Comparison of ENCODE assay signal across 1 cellular context in genomic region chr7:101088858-101089529, GRCh38.
TF ChIP-seq lines count a peak whose summit lies in the region.

No MANE protein-coding gene starts in this region.

TF ChIP-seq in GM23338, 12 proteins besides CTCF, POLR2A, EP300 and RAD21:
- TF ChIP-seq NANOG (IDR thresholded peaks at IDR 0.05; ENCODE audit: borderline replicate concordance) (no peak), JUNB (IDR thresholded peaks at IDR 0.05; ENCODE audit: unreplicated experiment) (no peak), ZNF114 (CRISPR knock-in tag; IDR thresholded peaks at IDR 0.05) (no peak), EZH2phosphoT487 (IDR thresholded peaks at IDR 0.05; ENCODE audit: unreplicated experiment) (no peak), ZNF331 (CRISPR knock-in tag; IDR thresholded peaks at IDR 0.05; ENCODE audit: low read depth) (no peak), REST (IDR thresholded peaks at IDR 0.05; ENCODE audit: unreplicated experiment) (no peak), EZH2 (IDR thresholded peaks at IDR 0.05; ENCODE audit: low read depth, unreplicated experiment) (no peak), POLR2AphosphoS5 (IDR thresholded peaks at IDR 0.05; ENCODE audit: low read depth) (no peak), CREB1 (CRISPR knock-in tag; IDR thresholded peaks at IDR 0.05; ENCODE audit: low read depth) (no peak)
